Comparison of ENCODE assay signal across 1 cellular context in the genomic region with DNA sequence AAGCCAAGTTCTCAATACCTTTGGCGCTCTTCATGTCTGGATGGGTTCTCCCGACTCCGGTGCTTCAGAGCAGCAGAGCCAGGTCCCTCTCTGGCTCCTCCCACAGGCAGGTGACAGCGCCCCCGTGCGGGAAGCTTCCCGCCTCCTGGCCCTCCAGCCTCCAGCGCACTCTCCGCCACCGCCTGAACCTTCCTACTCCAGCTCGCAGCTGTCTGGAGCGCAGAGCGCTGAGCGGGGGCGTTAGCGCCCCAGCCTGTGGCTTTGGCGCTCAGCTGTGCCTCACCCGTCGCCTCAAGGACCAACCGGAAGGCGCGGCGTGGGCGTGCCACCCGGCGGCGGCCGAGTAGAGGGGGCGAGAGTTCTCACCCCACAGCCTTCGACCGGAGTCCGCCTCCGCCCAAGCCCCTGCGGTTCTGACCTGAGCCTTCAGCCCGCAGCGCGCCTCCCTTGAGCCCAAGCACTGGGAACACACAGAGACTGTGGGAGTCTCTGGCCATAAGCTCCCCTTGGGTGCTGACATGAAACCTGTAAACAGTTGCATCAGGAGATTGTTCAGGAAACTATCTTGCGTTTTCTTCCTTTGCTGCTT.
A peak's percentile ranks its signal among the peaks of the same experiment; 100 is the strongest.
TF ChIP-seq lines count a peak whose summit lies in the region.

A gene with protein sequence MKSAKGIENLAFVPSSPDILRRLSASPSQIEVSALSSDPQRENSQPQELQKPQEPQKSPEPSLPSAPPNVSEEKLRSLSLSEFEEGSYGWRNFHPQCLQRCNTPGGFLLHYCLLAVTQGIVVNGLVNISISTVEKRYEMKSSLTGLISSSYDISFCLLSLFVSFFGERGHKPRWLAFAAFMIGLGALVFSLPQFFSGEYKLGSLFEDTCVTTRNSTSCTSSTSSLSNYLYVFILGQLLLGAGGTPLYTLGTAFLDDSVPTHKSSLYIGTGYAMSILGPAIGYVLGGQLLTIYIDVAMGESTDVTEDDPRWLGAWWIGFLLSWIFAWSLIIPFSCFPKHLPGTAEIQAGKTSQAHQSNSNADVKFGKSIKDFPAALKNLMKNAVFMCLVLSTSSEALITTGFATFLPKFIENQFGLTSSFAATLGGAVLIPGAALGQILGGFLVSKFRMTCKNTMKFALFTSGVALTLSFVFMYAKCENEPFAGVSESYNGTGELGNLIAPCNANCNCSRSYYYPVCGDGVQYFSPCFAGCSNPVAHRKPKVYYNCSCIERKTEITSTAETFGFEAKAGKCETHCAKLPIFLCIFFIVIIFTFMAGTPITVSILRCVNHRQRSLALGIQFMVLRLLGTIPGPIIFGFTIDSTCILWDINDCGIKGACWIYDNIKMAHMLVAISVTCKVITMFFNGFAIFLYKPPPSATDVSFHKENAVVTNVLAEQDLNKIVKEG (minus strand): TSS at position 56 of the 589 bp plus-strand sequence. CDS start 22 bp downstream, at position 34.

TF ChIP-seq in HEK293, 187 proteins besides CTCF, POLR2A, EP300 and RAD21 (continued from another document and continues in another):
- TF ChIP-seq, protein P1, sequence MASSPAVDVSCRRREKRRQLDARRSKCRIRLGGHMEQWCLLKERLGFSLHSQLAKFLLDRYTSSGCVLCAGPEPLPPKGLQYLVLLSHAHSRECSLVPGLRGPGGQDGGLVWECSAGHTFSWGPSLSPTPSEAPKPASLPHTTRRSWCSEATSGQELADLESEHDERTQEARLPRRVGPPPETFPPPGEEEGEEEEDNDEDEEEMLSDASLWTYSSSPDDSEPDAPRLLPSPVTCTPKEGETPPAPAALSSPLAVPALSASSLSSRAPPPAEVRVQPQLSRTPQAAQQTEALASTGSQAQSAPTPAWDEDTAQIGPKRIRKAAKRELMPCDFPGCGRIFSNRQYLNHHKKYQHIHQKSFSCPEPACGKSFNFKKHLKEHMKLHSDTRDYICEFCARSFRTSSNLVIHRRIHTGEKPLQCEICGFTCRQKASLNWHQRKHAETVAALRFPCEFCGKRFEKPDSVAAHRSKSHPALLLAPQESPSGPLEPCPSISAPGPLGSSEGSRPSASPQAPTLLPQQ (tag by site-specific recombination; IDR thresholded peaks at IDR 0.05), result peak; percentile 53; the same call in 1 of the 2 replicates
- TF ChIP-seq ZNF670 (tag by site-specific recombination; IDR thresholded peaks at IDR 0.05; ENCODE audit: low read depth) (no peak), ZNF302 (tag by site-specific recombination; IDR thresholded peaks at IDR 0.05; ENCODE audit: low read depth) (no peak), ZFP37 (tag by site-specific recombination; IDR thresholded peaks at IDR 0.05) (peak; percentile 41; the same call in 1 of the 2 replicates), ZNF350 (tag by site-specific recombination; IDR thresholded peaks at IDR 0.05) (no peak), HOXC10 (CRISPR knock-in tag; IDR thresholded peaks at IDR 0.05) (no peak), ZNF76 (tag by site-specific recombination; IDR thresholded peaks at IDR 0.05; ENCODE audit: borderline replicate concordance, low read depth) (no peak), ZXDB (tag by site-specific recombination; IDR thresholded peaks at IDR 0.05) (peak; percentile 81), ZNF341 (tag by site-specific recombination; IDR thresholded peaks at IDR 0.05; ENCODE audit: low read depth) (peak; percentile 46), ZNF48 (tag by site-specific recombination; IDR thresholded peaks at IDR 0.05) (no peak), ZNF830 (tag by site-specific recombination; IDR thresholded peaks at IDR 0.05; ENCODE audit: low read depth) (no peak), ZNF18 (tag by site-specific recombination; IDR thresholded peaks at IDR 0.05) (no peak; the same call in 1 of the 2 replicates), ZNF501 (tag by site-specific recombination; IDR thresholded peaks at IDR 0.05) (peak; percentile 95), ZNF837 (tag by site-specific recombination; IDR thresholded peaks at IDR 0.05) (no peak), ZNF324 (tag by site-specific recombination; IDR thresholded peaks at IDR 0.05) (peak; percentile 37; the same call in 1 of the 2 replicates), ZNF26 (tag by site-specific recombination; IDR thresholded peaks at IDR 0.05) (no peak), ZNF362 (tag by site-specific recombination; IDR thresholded peaks at IDR 0.05) (0 out of 2 replicates have a peak, but pooled peaks have one; percentile 40), INSM2 (tag by site-specific recombination; IDR thresholded peaks at IDR 0.05) (no peak), ZNF585B (tag by site-specific recombination; IDR thresholded peaks at IDR 0.05) (no peak), ZNF571 (tag by site-specific recombination; IDR thresholded peaks at IDR 0.05) (no peak), ZNF423 (tag by site-specific recombination; IDR thresholded peaks at IDR 0.05) (no peak), ZNF239 (tag by site-specific recombination; IDR thresholded peaks at IDR 0.05) (no peak), ZNF510 (tag by site-specific recombination; IDR thresholded peaks at IDR 0.05; ENCODE audit: insufficient replicate concordance) (no peak), ZSCAN30 (tag by site-specific recombination; IDR thresholded peaks at IDR 0.05) (peak; percentile 30; the same call in 1 of the 2 replicates), ZNF580 (tag by site-specific recombination; IDR thresholded peaks at IDR 0.05) (0 out of 2 replicates have a peak, but pooled peaks have one; percentile 43), MEIS1 (CRISPR knock-in tag; IDR thresholded peaks at IDR 0.05; ENCODE audit: borderline replicate concordance) (no peak), ZNF211 (tag by site-specific recombination; IDR thresholded peaks at IDR 0.05; ENCODE audit: low read depth) (no peak), ZBTB7A (tag by site-specific recombination; IDR thresholded peaks at IDR 0.05; ENCODE audit: low read depth) (no peak), ZNF596 (tag by site-specific recombination; IDR thresholded peaks at IDR 0.05) (no peak), ZNF776 (tag by site-specific recombination; IDR thresholded peaks at IDR 0.05; ENCODE audit: borderline replicate concordance) (no peak), MYNN (tag by site-specific recombination; IDR thresholded peaks at IDR 0.05; ENCODE audit: borderline replicate concordance) (no peak), ZNF155 (tag by site-specific recombination; IDR thresholded peaks at IDR 0.05) (no peak), ZBTB17 (tag by site-specific recombination; IDR thresholded peaks at IDR 0.05) (peak; percentile 99), ZNF521 (tag by site-specific recombination; IDR thresholded peaks at IDR 0.05) (no peak), ZNF629 (tag by site-specific recombination; IDR thresholded peaks at IDR 0.05) (peak; percentile 41; the same call in 1 of the 2 replicates), GLIS1 (tag by site-specific recombination; IDR thresholded peaks at IDR 0.05) (peak; percentile 78)
- TF ChIP-seq, protein P2, sequence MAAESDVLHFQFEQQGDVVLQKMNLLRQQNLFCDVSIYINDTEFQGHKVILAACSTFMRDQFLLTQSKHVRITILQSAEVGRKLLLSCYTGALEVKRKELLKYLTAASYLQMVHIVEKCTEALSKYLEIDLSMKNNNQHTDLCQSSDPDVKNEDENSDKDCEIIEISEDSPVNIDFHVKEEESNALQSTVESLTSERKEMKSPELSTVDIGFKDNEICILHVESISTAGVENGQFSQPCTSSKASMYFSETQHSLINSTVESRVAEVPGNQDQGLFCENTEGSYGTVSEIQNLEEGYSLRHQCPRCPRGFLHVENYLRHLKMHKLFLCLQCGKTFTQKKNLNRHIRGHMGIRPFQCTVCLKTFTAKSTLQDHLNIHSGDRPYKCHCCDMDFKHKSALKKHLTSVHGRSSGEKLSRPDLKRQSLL (tag by site-specific recombination; IDR thresholded peaks at IDR 0.05), result peak; percentile 98
- TF ChIP-seq, protein P3, sequence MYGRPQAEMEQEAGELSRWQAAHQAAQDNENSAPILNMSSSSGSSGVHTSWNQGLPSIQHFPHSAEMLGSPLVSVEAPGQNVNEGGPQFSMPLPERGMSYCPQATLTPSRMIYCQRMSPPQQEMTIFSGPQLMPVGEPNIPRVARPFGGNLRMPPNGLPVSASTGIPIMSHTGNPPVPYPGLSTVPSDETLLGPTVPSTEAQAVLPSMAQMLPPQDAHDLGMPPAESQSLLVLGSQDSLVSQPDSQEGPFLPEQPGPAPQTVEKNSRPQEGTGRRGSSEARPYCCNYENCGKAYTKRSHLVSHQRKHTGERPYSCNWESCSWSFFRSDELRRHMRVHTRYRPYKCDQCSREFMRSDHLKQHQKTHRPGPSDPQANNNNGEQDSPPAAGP (tag by site-specific recombination; IDR thresholded peaks at IDR 0.05), result no peak; the same call in 1 of the 2 replicates
- TF ChIP-seq, protein P4, sequence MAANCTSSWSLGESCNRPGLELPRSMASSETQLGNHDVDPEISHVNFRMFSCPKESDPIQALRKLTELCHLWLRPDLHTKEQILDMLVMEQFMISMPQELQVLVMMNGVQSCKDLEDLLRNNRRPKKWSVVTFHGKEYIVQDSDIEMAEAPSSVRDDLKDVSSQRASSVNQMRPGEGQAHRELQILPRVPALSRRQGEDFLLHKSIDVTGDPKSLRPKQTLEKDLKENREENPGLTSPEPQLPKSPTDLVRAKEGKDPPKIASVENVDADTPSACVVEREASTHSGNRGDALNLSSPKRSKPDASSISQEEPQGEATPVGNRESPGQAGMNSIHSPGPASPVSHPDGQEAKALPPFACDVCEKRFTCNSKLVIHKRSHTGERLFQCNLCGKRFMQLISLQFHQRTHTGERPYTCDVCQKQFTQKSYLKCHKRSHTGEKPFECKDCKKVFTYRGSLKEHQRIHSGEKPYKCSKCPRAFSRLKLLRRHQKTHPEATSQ (tag by site-specific recombination; IDR thresholded peaks at IDR 0.05), result no peak
- TF ChIP-seq, protein P5, sequence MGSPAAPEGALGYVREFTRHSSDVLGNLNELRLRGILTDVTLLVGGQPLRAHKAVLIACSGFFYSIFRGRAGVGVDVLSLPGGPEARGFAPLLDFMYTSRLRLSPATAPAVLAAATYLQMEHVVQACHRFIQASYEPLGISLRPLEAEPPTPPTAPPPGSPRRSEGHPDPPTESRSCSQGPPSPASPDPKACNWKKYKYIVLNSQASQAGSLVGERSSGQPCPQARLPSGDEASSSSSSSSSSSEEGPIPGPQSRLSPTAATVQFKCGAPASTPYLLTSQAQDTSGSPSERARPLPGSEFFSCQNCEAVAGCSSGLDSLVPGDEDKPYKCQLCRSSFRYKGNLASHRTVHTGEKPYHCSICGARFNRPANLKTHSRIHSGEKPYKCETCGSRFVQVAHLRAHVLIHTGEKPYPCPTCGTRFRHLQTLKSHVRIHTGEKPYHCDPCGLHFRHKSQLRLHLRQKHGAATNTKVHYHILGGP (tag by site-specific recombination; IDR thresholded peaks at IDR 0.05), result no peak
- TF ChIP-seq, protein P6, sequence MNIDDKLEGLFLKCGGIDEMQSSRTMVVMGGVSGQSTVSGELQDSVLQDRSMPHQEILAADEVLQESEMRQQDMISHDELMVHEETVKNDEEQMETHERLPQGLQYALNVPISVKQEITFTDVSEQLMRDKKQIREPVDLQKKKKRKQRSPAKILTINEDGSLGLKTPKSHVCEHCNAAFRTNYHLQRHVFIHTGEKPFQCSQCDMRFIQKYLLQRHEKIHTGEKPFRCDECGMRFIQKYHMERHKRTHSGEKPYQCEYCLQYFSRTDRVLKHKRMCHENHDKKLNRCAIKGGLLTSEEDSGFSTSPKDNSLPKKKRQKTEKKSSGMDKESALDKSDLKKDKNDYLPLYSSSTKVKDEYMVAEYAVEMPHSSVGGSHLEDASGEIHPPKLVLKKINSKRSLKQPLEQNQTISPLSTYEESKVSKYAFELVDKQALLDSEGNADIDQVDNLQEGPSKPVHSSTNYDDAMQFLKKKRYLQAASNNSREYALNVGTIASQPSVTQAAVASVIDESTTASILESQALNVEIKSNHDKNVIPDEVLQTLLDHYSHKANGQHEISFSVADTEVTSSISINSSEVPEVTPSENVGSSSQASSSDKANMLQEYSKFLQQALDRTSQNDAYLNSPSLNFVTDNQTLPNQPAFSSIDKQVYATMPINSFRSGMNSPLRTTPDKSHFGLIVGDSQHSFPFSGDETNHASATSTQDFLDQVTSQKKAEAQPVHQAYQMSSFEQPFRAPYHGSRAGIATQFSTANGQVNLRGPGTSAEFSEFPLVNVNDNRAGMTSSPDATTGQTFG (tag by site-specific recombination; IDR thresholded peaks at IDR 0.05; ENCODE audit: borderline replicate concordance), result no peak
